In genomic region chr6:37516076-37516919, GRCh38 we compare ENCODE assay signal across 8 cellular contexts. TPM values are rescaled to one million over a fixed set of nuclear protein-coding genes. Genes with fewer than 3 reads are reported as not detected.
DNase-seq lines count a peak whose midpoint lies in the region; ATAC-seq and TF ChIP-seq lines count a peak whose summit lies in the region.

No MANE protein-coding gene starts in this region.

- H3K9ac ChIP-seq in MM.1S (ENCODE audit: low read length), result no peak overlapping the region

- H3K27me3 ChIP-seq in BE2C, result no peaks in the 10 kb centered on the region
- no peaks in the 10 kb centered on the region for H3K27me3 ChIP-seq in MM.1S (replicated peaks; ENCODE audit: insufficient read depth, low read length)

- no peaks in the 10 kb centered on the region for H3K9me2 ChIP-seq in MM.1S (replicated peaks; ENCODE audit: insufficient read depth, low read length)

- no peaks in the 10 kb centered on the region for H3K9me3 Mint-ChIP-seq in T-helper 1 cell treated with Interleukin-12 subunit alpha and Interleukin-12 subunit beta and Interleukin-4 antibody, amounts not matched to agents 30 μg/mL and 1 μg/mL, for 36 hours
- H3K9me3 Mint-ChIP-seq in activated naive CD8-positive, alpha-beta T cell treated with anti-CD3 and anti-CD28 coated beads, Interleukin-2, amount 50 U/mL, for 24 hours, result no peaks in the 10 kb centered on the region
- H3K9me3 Mint-ChIP-seq in memory B cell, result no peaks in the 10 kb centered on the region

- H3K4me2 ChIP-seq in MM.1S (ENCODE audit: low read depth, low read length), result no peak overlapping the region

- H3K4me1 ChIP-seq in BE2C, result peaks cover 23% of the 10 kb centered on the region
- H3K4me1 ChIP-seq in MM.1S (ENCODE audit: low read length), result no peaks in the 10 kb centered on the region

- H3K27ac ChIP-seq in MM.1S (ENCODE audit: low read length), result no peak overlapping the region

- peak overlapping the region; percentile 6 for H3K4me3 ChIP-seq in BE2C (ENCODE audit: low read depth, low read length)
- H3K4me3 ChIP-seq in MM.1S (ENCODE audit: low read length), result no peak overlapping the region

- peaks cover 52% of the 10 kb centered on the region for H3K4me1 Mint-ChIP-seq in T-helper 1 cell treated with Interleukin-12 subunit alpha and Interleukin-12 subunit beta and Interleukin-4 antibody, amounts not matched to agents 30 μg/mL and 1 μg/mL, for 36 hours (ENCODE audit: low read depth)
- peaks cover 81% of the 10 kb centered on the region for H3K4me1 Mint-ChIP-seq in activated naive CD8-positive, alpha-beta T cell treated with anti-CD3 and anti-CD28 coated beads, Interleukin-2, amount 50 U/mL, for 24 hours
- H3K4me1 Mint-ChIP-seq in memory B cell, result peaks cover 21% of the 10 kb centered on the region

- DNase-seq in BE2C, result peak; percentile 86
- DNase-seq in MM.1S, result peak; percentile 30
- DNase-seq in activated naive CD8-positive, alpha-beta T cell treated with anti-CD3 and anti-CD28 coated beads, Interleukin-2, amount 50 U/mL, for 24 hours, result peak; percentile 86
- DNase-seq in memory B cell (ENCODE audit: low spot score in 2 of 2), result peak; percentile 48 to 54
- peak; percentile 80 to 84 for DNase-seq in stimulated activated CD8-positive, alpha-beta memory T cell treated with anti-CD3 and anti-CD28 coated beads, Interleukin-7, amount 100 ng/mL, for 4 hours (ENCODE audit: low read depth in 2 of 2)

- H2AFZ ChIP-seq in MM.1S (ENCODE audit: low read length), result 0 out of 2 replicates have a peak overlapping the region, but pooled peaks have one; percentile 8

- TF ChIP-seq CTCF in BE2C (IDR thresholded peaks at IDR 0.05; ENCODE audit: low read depth, low read length), result no peak
- no peak for TF ChIP-seq CTCF in MM.1S (IDR thresholded peaks at IDR 0.05; ENCODE audit: low read length)

- no peaks in the 10 kb centered on the region for H3K36me3 ChIP-seq in BE2C
- no peaks in the 10 kb centered on the region for H3K36me3 ChIP-seq in MM.1S (replicated peaks; ENCODE audit: insufficient read depth, low read length)

- H3K4me3 Mint-ChIP-seq in T-helper 1 cell treated with Interleukin-12 subunit alpha and Interleukin-12 subunit beta and Interleukin-4 antibody, amounts not matched to agents 30 μg/mL and 1 μg/mL, for 36 hours, result peak overlapping the region; percentile 64
- peak overlapping the region; percentile 72 for H3K4me3 Mint-ChIP-seq in activated naive CD8-positive, alpha-beta T cell treated with anti-CD3 and anti-CD28 coated beads, Interleukin-2, amount 50 U/mL, for 24 hours
- H3K4me3 Mint-ChIP-seq in memory B cell, result peak overlapping the region; percentile 70

- H3K36me3 Mint-ChIP-seq in T-helper 1 cell treated with Interleukin-12 subunit alpha and Interleukin-12 subunit beta and Interleukin-4 antibody, amounts not matched to agents 30 μg/mL and 1 μg/mL, for 36 hours (ENCODE audit: low read depth), result peaks cover 3% of the 10 kb centered on the region
- H3K36me3 Mint-ChIP-seq in activated naive CD8-positive, alpha-beta T cell treated with anti-CD3 and anti-CD28 coated beads, Interleukin-2, amount 50 U/mL, for 24 hours (ENCODE audit: low read depth), result peaks cover 3% of the 10 kb centered on the region
- H3K36me3 Mint-ChIP-seq in memory B cell, result no peaks in the 10 kb centered on the region

- no peaks in the 10 kb centered on the region for H4K20me1 ChIP-seq in MM.1S (ENCODE audit: insufficient read depth, low read length)

- H3K79me2 ChIP-seq in MM.1S (ENCODE audit: low read length), result no peaks in the 10 kb centered on the region

- H3K27ac Mint-ChIP-seq in T-helper 1 cell treated with Interleukin-12 subunit alpha and Interleukin-12 subunit beta and Interleukin-4 antibody, amounts not matched to agents 30 μg/mL and 1 μg/mL, for 36 hours, result peak overlapping the region; percentile 98
- H3K27ac Mint-ChIP-seq in activated naive CD8-positive, alpha-beta T cell treated with anti-CD3 and anti-CD28 coated beads, Interleukin-2, amount 50 U/mL, for 24 hours, result peak overlapping the region; percentile 89
- H3K27ac Mint-ChIP-seq in memory B cell, result peak overlapping the region; percentile 92

- H3K9me3 ChIP-seq in BE2C, result no peaks in the 10 kb centered on the region
- H3K9me3 ChIP-seq in MM.1S (replicated peaks; ENCODE audit: insufficient read depth, low read length), result no peaks in the 10 kb centered on the region

- peak; percentile 70 for ATAC-seq in GM19452 (IDR thresholded peaks at IDR 0.05; ENCODE audit: unreplicated experiment)
- peak; percentile 83 for ATAC-seq in activated naive CD8-positive, alpha-beta T cell treated with anti-CD3 and anti-CD28 coated beads, Interleukin-2, amount 50 U/mL, for 24 hours
- ATAC-seq in memory B cell (ENCODE audit: low read depth), result peak; percentile 95
- no peak for ATAC-seq in GM21390 (IDR thresholded peaks at IDR 0.05; ENCODE audit: unreplicated experiment)

- no peaks in the 10 kb centered on the region for H3F3A ChIP-seq in MM.1S (ENCODE audit: insufficient read depth, low read length)

- H3K27me3 Mint-ChIP-seq in T-helper 1 cell treated with Interleukin-12 subunit alpha and Interleukin-12 subunit beta and Interleukin-4 antibody, amounts not matched to agents 30 μg/mL and 1 μg/mL, for 36 hours (ENCODE audit: low read depth), result peaks cover 4% of the 10 kb centered on the region
- no peaks in the 10 kb centered on the region for H3K27me3 Mint-ChIP-seq in activated naive CD8-positive, alpha-beta T cell treated with anti-CD3 and anti-CD28 coated beads, Interleukin-2, amount 50 U/mL, for 24 hours
- no peaks in the 10 kb centered on the region for H3K27me3 Mint-ChIP-seq in memory B cell

RNA-seq across cellular contexts. Expression of gene CCDC167, which starts 16.6 kb away (rescaled TPM):
- 60.2 TPM for polyA plus RNA-seq in BE2C (2012; ENCODE audit: insufficient read depth, insufficient read length, low read depth)

Comparison
In these comparisons a context has a peak if more than half of its experiments do, and no peak if none do; other contexts are left out.
1. DNase-seq: peak in every context shown above with its lines; median percentile 86 in BE2C; 86 in activated naive CD8-positive, alpha-beta T cell treated with anti-CD3 and anti-CD28 coated beads, Interleukin-2, amount 50 U/mL, for 24 hours; 82 in stimulated activated CD8-positive, alpha-beta memory T cell treated with anti-CD3 and anti-CD28 coated beads, Interleukin-7, amount 100 ng/mL, for 4 hours; 51 in memory B cell; 30 in MM.1S.